In genomic region chr12:124828264-124829007, GRCh38 we compare ENCODE assay signal across 9 cellular contexts. TPM values are rescaled to one million over a fixed set of nuclear protein-coding genes. Genes with fewer than 3 reads are reported as not detected.
DNase-seq lines count a peak whose midpoint lies in the region; ATAC-seq and FAIRE-seq lines count a peak whose summit lies in the region.
"Had no signal": no experiment of that assay in that cellular context is flagged by ENCODE, and none has a peak within 500 bp of the region (broad histone marks: within the 10 kb centered on the region; RNA-seq: fewer than 3 reads in every experiment).

No MANE protein-coding gene starts in this region.

- ATAC-seq in GM19463 (IDR thresholded peaks at IDR 0.05; ENCODE audit: unreplicated experiment) (peak; percentile 45), GM19023 (IDR thresholded peaks at IDR 0.05; ENCODE audit: unreplicated experiment) (no peak), HG03039 (IDR thresholded peaks at IDR 0.05; ENCODE audit: unreplicated experiment) (no peak)

- no peaks in the 10 kb centered on the region for H3K36me3 ChIP-seq in skeletal muscle satellite cell (ENCODE audit: insufficient read depth, low read length)

- peaks cover 6% of the 10 kb centered on the region for H3K9me3 ChIP-seq in skeletal muscle satellite cell (replicated peaks; ENCODE audit: low read length)

- H3K27me3 ChIP-seq in skeletal muscle satellite cell (ENCODE audit: control insufficient read depth, insufficient read depth, low read length) = no peaks in the 10 kb centered on the region

- H3K4me2 ChIP-seq in skeletal muscle satellite cell (ENCODE audit: low read length) = peak overlapping the region; percentile 55

- H3K4me1 ChIP-seq in skeletal muscle satellite cell (ENCODE audit: control insufficient read depth, insufficient read depth, low read length) = peaks cover 11% of the 10 kb centered on the region

- peak; percentile 92 for FAIRE-seq in RCC 7860 (lab: Jason Lieb, UNC)

- peak; percentile 93 for DNase-seq in RCC 7860 (ENCODE audit: low spot score)
- DNase-seq in fibroblast of the conjunctiva (ENCODE audit: low read depth) = peak; percentile 33
- no peak for DNase-seq in stimulated activated CD4-positive, alpha-beta T cell treated with anti-CD3 and anti-CD28 coated beads, Interleukin-12 subunit alpha, Interleukin-12 subunit beta, amount 100 ng/mL, for 4 hours
- DNase-seq in RPMI8226 = no peak
- DNase-seq: aorta had no signal

- peak overlapping the region; percentile 13 for H3K9ac ChIP-seq in skeletal muscle satellite cell (ENCODE audit: low read depth, low read length)

- H3K4me3 ChIP-seq in skeletal muscle satellite cell (ENCODE audit: low read length) = no peak overlapping the region

RNA-seq across cellular contexts. Expression of gene SCARB1, which starts 35.2 kb away (rescaled TPM):
- 18.8 and 28.9 TPM in 2 replicates for total RNA-seq in skeletal muscle satellite cell (2012; rRNA removed)

Comparison
In these comparisons a context has a peak if more than half of its experiments do, and no peak if none do; other contexts are left out.
1. DNase-seq: peak in RCC 7860 (single experiment) and fibroblast of the conjunctiva (single experiment); none in stimulated activated CD4-positive, alpha-beta T cell treated with anti-CD3 and anti-CD28 coated beads, Interleukin-12 subunit alpha, Interleukin-12 subunit beta, amount 100 ng/mL, for 4 hours (single experiment) and RPMI8226 (single experiment).